In the genomic region with DNA sequence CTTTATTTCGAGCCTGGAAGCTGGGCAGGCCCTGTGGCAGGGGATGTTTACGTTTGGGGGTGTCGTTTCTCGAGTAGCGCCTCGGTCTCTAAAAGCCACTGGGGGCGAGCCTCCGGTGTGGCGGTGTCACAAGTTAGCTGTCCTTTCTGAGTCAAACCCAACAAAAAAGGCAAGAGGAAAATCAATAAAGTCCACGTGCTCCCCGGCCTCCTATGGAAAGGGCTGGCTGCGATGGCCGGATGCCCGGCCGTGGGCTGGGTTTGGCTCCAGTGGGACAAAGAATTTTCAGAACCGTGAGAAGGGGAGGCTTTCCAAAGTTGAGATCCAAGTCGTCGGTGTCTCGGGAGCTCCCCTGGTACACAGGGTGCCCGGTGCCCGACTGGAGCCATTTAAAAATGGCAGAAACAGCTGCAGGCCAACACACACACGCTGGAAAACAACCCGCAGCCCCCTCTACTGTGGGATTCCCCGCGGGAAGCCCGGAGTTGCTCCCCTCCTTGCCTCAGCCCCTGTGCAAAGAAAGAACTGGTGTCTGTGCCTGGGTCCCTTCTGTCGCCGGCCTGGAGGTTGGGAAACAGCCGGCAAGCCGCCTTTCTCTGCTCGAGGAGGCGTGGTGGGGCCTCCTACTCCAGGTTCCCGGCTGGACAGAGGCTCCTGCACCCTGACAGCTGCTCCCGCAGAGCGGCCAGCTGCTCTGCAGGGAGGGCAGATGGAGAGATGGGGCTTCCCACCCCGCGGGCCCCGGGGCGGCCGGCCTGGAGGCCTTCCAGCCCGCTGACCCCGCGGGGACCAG, we compare ENCODE assay signal across 8 cellular contexts. TPM values are rescaled to one million over a fixed set of nuclear protein-coding genes. Genes with fewer than 3 reads are reported as not detected.
DNase-seq lines count a peak whose midpoint lies in the region; ATAC-seq and TF ChIP-seq lines count a peak whose summit lies in the region.

No MANE protein-coding gene starts in this region.

- H3K4me1 ChIP-seq in A673 (ENCODE audit: insufficient read depth, low read length, poor library complexity, severe bottlenecking) (peaks cover 12% of the 10 kb centered on the region), neuronal stem cell (ENCODE audit: control insufficient read depth in 2 of 2, insufficient read depth in 1 of 2, low read depth in 1 of 2, low read length in 2 of 2) (peaks cover 8 to 9% of the 10 kb centered on the region in 2 donors)

- H3K18ac ChIP-seq in neuronal stem cell (ENCODE audit: low read length) = peak overlapping the region; percentile 3

- H4K8ac ChIP-seq in neuronal stem cell (ENCODE audit: low read depth, low read length) = no peak overlapping the region

- TF ChIP-seq CTCF in A673 (conservative IDR thresholded peaks at IDR 0.05; ENCODE audit: low read depth, low read length) (no peak), GM10248 (IDR thresholded peaks at IDR 0.05; ENCODE audit: control extremely low read depth, extremely low read depth, low read depth, missing control alignments) (no peak)

- H3K9ac ChIP-seq in neuronal stem cell (ENCODE audit: low read depth, low read length, poor library complexity) = peak overlapping the region; percentile 70

- peak overlapping the region; percentile 70 for H2AFZ ChIP-seq in neuronal stem cell (ENCODE audit: low read length)

- H2BK120ac ChIP-seq in neuronal stem cell (ENCODE audit: low read depth, low read length) = peak overlapping the region; percentile 8

- peaks cover 17% of the 10 kb centered on the region for H3K79me1 ChIP-seq in neuronal stem cell (ENCODE audit: low read depth, low read length)

- DNase-seq in A673 (ENCODE audit: low spot score) (peak; percentile 52), GM10248 (ENCODE audit: extremely low spot score) (peak; percentile 68), NCI-H2196 (lab: John Stamatoyannopoulos, UW; ENCODE audit: unreplicated experiment) (peak; percentile 57), amniotic stem cell (lab: John Stamatoyannopoulos, UW) (peak; percentile 46), Right ventricle myocardium superior (peak; percentile 82), neuronal stem cell (ENCODE audit: low spot score) (no peak)

- CTCF ChIA-PET in A673 (lab: Charles Lee) = interaction anchor here (1.7 kb wide), 1 partner anchor 107 kb away, joined by 5 read pairs; no protein-coding TSS in a partner anchor
- CTCF ChIA-PET in GM10248 (lab: Yijun Ruan, JAX) = interaction anchor here (0.6 to 2.6 kb wide), 8 partner anchors 9 to 229 kb away, joined by 3 to 8 read pairs (median 4); a partner anchor contains a TSS

- H3K4me3 ChIP-seq in A673 (ENCODE audit: low read depth, low read length, poor library complexity, severe bottlenecking) (peak overlapping the region; percentile 86), neuronal stem cell (ENCODE audit: low read length in 2 of 2) (peak overlapping the region; percentile 86 to 96)

- H3K23ac ChIP-seq in neuronal stem cell (ENCODE audit: low read depth, low read length, poor library complexity) = peak overlapping the region; percentile 65

- BruUV-seq in A673 (replicated peaks; lab: Mats Ljungman, UMichigan) = TSS peak; percentile 66

- H2BK5ac ChIP-seq in neuronal stem cell (ENCODE audit: low read length) = peak overlapping the region; percentile 87

- peak overlapping the region; percentile 37 for H2BK15ac ChIP-seq in neuronal stem cell (ENCODE audit: low read length)

- ATAC-seq in Right ventricle myocardium superior (ENCODE audit: poor library complexity) (peak; percentile 80), GM21360 (IDR thresholded peaks at IDR 0.05; ENCODE audit: unreplicated experiment) (no peak), HG02938 (IDR thresholded peaks at IDR 0.05; ENCODE audit: unreplicated experiment) (no peak)

- H2AK5ac ChIP-seq in neuronal stem cell (ENCODE audit: low read depth, low read length) = peak overlapping the region; percentile 96

- H3K9me3 ChIP-seq in A673 (ENCODE audit: low read depth, low read length, poor library complexity, severe bottlenecking) (no peaks in the 10 kb centered on the region), neuronal stem cell (replicated peaks in 1 of 2; ENCODE audit: control insufficient read depth in 2 of 2, insufficient read depth in 1 of 2, low read depth in 1 of 2, low read length in 2 of 2) (peaks cover 2 to 5% of the 10 kb centered on the region in 2 donors)

- H3K27me3 ChIP-seq in A673 (replicated peaks; ENCODE audit: insufficient read depth, low read depth, low read length, poor library complexity) = no peaks in the 10 kb centered on the region
- no peaks in the 10 kb centered on the region for H3K27me3 ChIP-seq in neuronal stem cell (ENCODE audit: control insufficient read depth in 3 of 3, insufficient read depth in 3 of 3, low read depth in 1 of 3, low read length in 3 of 3)

- POLR2A ChIA-PET in A673 (lab: Charles Lee; ENCODE audit: low non-redundant PET) (no interaction called here), GM10248 (lab: Yijun Ruan, JAX) (interaction anchor here (0.6 kb wide), 1 partner anchor 123 kb away, joined by 9 read pairs; no protein-coding TSS in a partner anchor)

- no peaks in the 10 kb centered on the region for H3K36me3 ChIP-seq in A673 (ENCODE audit: insufficient read depth, low read length, poor library complexity, severe bottlenecking)
- H3K36me3 ChIP-seq in neuronal stem cell (replicated peaks in 1 of 2; ENCODE audit: control insufficient read depth in 2 of 2, insufficient read depth in 2 of 2, low read length in 2 of 2) = peaks cover 2 to 5% of the 10 kb centered on the region in 2 donors

- no peak overlapping the region for H3K4ac ChIP-seq in neuronal stem cell (ENCODE audit: low read length)

- peak overlapping the region; percentile 93 for H3K4me2 ChIP-seq in neuronal stem cell (ENCODE audit: insufficient read depth, low read length, poor library complexity, severe bottlenecking)

- no peak overlapping the region for H4K91ac ChIP-seq in neuronal stem cell (ENCODE audit: low read depth, low read length, poor library complexity)

- intact Hi-C loops in A673 (cut with micrococcal nuclease; ENCODE audit: unreplicated experiment) = loop anchor here (2.0 kb wide), 1 partner anchor 99 kb away; no protein-coding TSS in a partner anchor
- intact Hi-C loops in Right ventricle myocardium superior (cut with DNase I) = no loop called here

- WGBS in neuronal stem cell (ENCODE audit: extremely low coverage in 2 of 2, insufficient read length in 2 of 2, insufficient replicate concordance in 1 of 2), 2 donors = no CpG with 5 or more reads among the region's 43 CpGs

- peak overlapping the region; percentile 85 for H3K27ac ChIP-seq in A673 (ENCODE audit: low read depth, low read length, poor library complexity, severe bottlenecking)
- peak overlapping the region; percentile 32 for H3K27ac ChIP-seq in neuronal stem cell (replicated peaks; ENCODE audit: low read length)

- H2BK12ac ChIP-seq in neuronal stem cell (ENCODE audit: low read length) = no peak overlapping the region

- no peak overlapping the region for H3K14ac ChIP-seq in neuronal stem cell (ENCODE audit: low read length)

RNA-seq across cellular contexts. Expression of a gene that starts 1.9 kb away (rescaled TPM):
- total RNA-seq in A673 (2021) (40.7 and 41.8 TPM in 2 replicates), Right ventricle myocardium superior (15.1 TPM)
- 31.6 TPM for polyA plus RNA-seq in neuronal stem cell (2013, experiment 1 of 2)
- polyA plus RNA-seq in neuronal stem cell (2013, experiment 2 of 2) = 32.9 TPM

RNA-seq across cellular contexts. Expression of a gene that starts 55.0 kb away (rescaled TPM):
- total RNA-seq in A673 (2021) (32.7 and 35.8 TPM in 2 replicates), Right ventricle myocardium superior (22.6 TPM)
- 18.3 TPM for polyA plus RNA-seq in neuronal stem cell (2013, experiment 1 of 2)
- 18.1 TPM for polyA plus RNA-seq in neuronal stem cell (2013, experiment 2 of 2)
